8 cellular contexts compared by ENCODE assay signal in genomic region chr9:129885670-129886106, GRCh38. TPM values are rescaled to one million over a fixed set of nuclear protein-coding genes. Genes with fewer than 3 reads are reported as not detected.
DNase-seq lines count a peak whose midpoint lies in the region; ATAC-seq, FAIRE-seq and TF ChIP-seq lines count a peak whose summit lies in the region.

No MANE protein-coding gene starts in this region.

- peaks cover 74% of the 10 kb centered on the region for H3K4me1 ChIP-seq in CD4-positive, CD25-positive, alpha-beta regulatory T cell (ENCODE audit: control insufficient read depth, insufficient read depth, low read length, poor library complexity, severe bottlenecking)
- H3K4me1 ChIP-seq in pancreas (peaks cover 4 to 8% (median 6%) of the 10 kb centered on the region in 3 donors), thoracic aorta (ENCODE audit: control insufficient read depth in 1 of 2, low read depth in 2 of 2) (peaks cover 10 to 36% of the 10 kb centered on the region in 2 donors)

- peak overlapping the region; percentile 99 for H3K27ac ChIP-seq in CD4-positive, CD25-positive, alpha-beta regulatory T cell (ENCODE audit: insufficient read depth, low read length, poor library complexity, severe bottlenecking)
- H3K27ac ChIP-seq in pancreas (peak overlapping the region; percentile 23 to 74 (median 68)), thoracic aorta (peak overlapping the region; percentile 75 to 89)

- intact Hi-C loops in Right ventricle myocardium inferior (cut with DNase I): loop anchor here (1.0 to 5.0 kb wide), 4 partner anchors 77 to 352 kb away; partner anchors contain the start of gene GPR107
- intact Hi-C loops in pancreas (cut with DNase I): loop anchor here in 1 of 3 donors (10.0 kb wide), 2 partner anchors 179 to 349 kb away; no protein-coding TSS in a partner anchor

- ATAC-seq in CD4-positive, CD25-positive, alpha-beta regulatory T cell (ENCODE audit: low read depth in 2 of 2): peak; percentile 31 to 37
- ATAC-seq in GM21367 (IDR thresholded peaks at IDR 0.05; ENCODE audit: unreplicated experiment) (peak; percentile 22), Right ventricle myocardium inferior (peak; percentile 95), pancreas (peak; percentile 90 to 94 (median 90)), thoracic aorta (ENCODE audit: insufficient number of reproducible peaks, low FRiP score, low read depth) (peak; percentile 84)

- peak overlapping the region; percentile 99 to 100 (median 100) for H3K27ac Mint-ChIP-seq in CD4-positive, CD25-positive, alpha-beta regulatory T cell
- H3K27ac Mint-ChIP-seq in activated naive CD8-positive, alpha-beta T cell: peak overlapping the region; percentile 100

- H3K4me3 ChIP-seq in CD4-positive, CD25-positive, alpha-beta regulatory T cell (ENCODE audit: low read depth, low read length): peak overlapping the region; percentile 86
- H3K4me3 ChIP-seq in pancreas: peak overlapping the region; percentile 5 to 53 (median 34)
- peak overlapping the region; percentile 60 for H3K4me3 ChIP-seq in thoracic aorta

- no peaks in the 10 kb centered on the region for H3K36me3 ChIP-seq in CD4-positive, CD25-positive, alpha-beta regulatory T cell (ENCODE audit: control insufficient read depth, insufficient read depth, low read length)
- H3K36me3 ChIP-seq in pancreas (peaks cover 0 to 8% (median 0%) of the 10 kb centered on the region in 3 donors), thoracic aorta (peaks cover 8% of the 10 kb centered on the region)

- no peaks in the 10 kb centered on the region for H3K9me3 Mint-ChIP-seq in CD4-positive, CD25-positive, alpha-beta regulatory T cell
- H3K9me3 Mint-ChIP-seq in activated naive CD8-positive, alpha-beta T cell (ENCODE audit: low read depth): no peaks in the 10 kb centered on the region

- peaks cover 18% of the 10 kb centered on the region for H3K27me3 Mint-ChIP-seq in CD4-positive, CD25-positive, alpha-beta regulatory T cell
- H3K27me3 Mint-ChIP-seq in activated naive CD8-positive, alpha-beta T cell: no peaks in the 10 kb centered on the region

- no peak for FAIRE-seq in pancreas (lab: Jason Lieb, UNC)

- DNase-seq in CD4-positive, CD25-positive, alpha-beta regulatory T cell: peak; percentile 79 to 93 (median 81)
- peak; percentile 94 for DNase-seq in SKM-1 treated with dmso at 0.1 percent for 144 hours (lab: John Stamatoyannopoulos, UW; ENCODE audit: unreplicated experiment)
- peak; percentile 97 for DNase-seq in Right ventricle myocardium inferior (ENCODE audit: missing footprints)
- peak; percentile 87 to 96 (median 94) for DNase-seq in pancreas
- DNase-seq in thoracic aorta (ENCODE audit: low spot score): peak; percentile 79

- peaks cover 10% of the 10 kb centered on the region for H3K36me3 Mint-ChIP-seq in CD4-positive, CD25-positive, alpha-beta regulatory T cell
- H3K36me3 Mint-ChIP-seq in activated naive CD8-positive, alpha-beta T cell: peaks cover 6% of the 10 kb centered on the region

- WGBS in pancreas, 2 donors: 0 to 2% methylated on average over 27 of the region's 27 CpGs

- no peaks in the 10 kb centered on the region for H3K27me3 ChIP-seq in CD4-positive, CD25-positive, alpha-beta regulatory T cell (ENCODE audit: control insufficient read depth, insufficient read depth, low read length)
- H3K27me3 ChIP-seq in pancreas (no peaks in the 10 kb centered on the region), thoracic aorta (replicated peaks; ENCODE audit: insufficient read depth) (no peaks in the 10 kb centered on the region)

- H3K4me1 Mint-ChIP-seq in CD4-positive, CD25-positive, alpha-beta regulatory T cell: peaks cover 17 to 75% (median 40%) of the 10 kb centered on the region in 4 donors
- H3K4me1 Mint-ChIP-seq in activated naive CD8-positive, alpha-beta T cell (ENCODE audit: low read depth): peaks cover 62% of the 10 kb centered on the region

- peak overlapping the region; percentile 92 to 98 (median 92) for H3K4me3 Mint-ChIP-seq in CD4-positive, CD25-positive, alpha-beta regulatory T cell
- peak overlapping the region; percentile 91 for H3K4me3 Mint-ChIP-seq in activated naive CD8-positive, alpha-beta T cell

- TF ChIP-seq CTCF in LNCAP (IDR thresholded peaks at IDR 0.05): peak; percentile 91
- TF ChIP-seq CTCF in pancreas (IDR thresholded peaks at IDR 0.05): peak; percentile 77 to 94 (median 90)
- TF ChIP-seq CTCF in thoracic aorta (IDR thresholded peaks at IDR 0.05): peak; percentile 95

- no peaks in the 10 kb centered on the region for H3K9me3 ChIP-seq in CD4-positive, CD25-positive, alpha-beta regulatory T cell (ENCODE audit: control insufficient read depth in 2 of 2, low read length in 2 of 2)
- no peaks in the 10 kb centered on the region for H3K9me3 ChIP-seq in pancreas
- H3K9me3 ChIP-seq in thoracic aorta: no peaks in the 10 kb centered on the region

RNA-seq across cellular contexts. Expression of gene USP20, which starts 50.4 kb away (rescaled TPM):
- 116 TPM for total RNA-seq in CD4-positive, CD25-positive, alpha-beta regulatory T cell
- polyA plus RNA-seq in CD4-positive, CD25-positive, alpha-beta regulatory T cell: 10 to 100 TPM; 37.1 to 54.7 (median 46.9) TPM
- total RNA-seq in Right ventricle myocardium inferior (14.0 TPM), pancreas (10 to 100 TPM in 5 of 6 donors, 1 to 10 TPM in 1; 9.7 to 20.2 (median 13.1) TPM), thoracic aorta (10 to 100 TPM; 47.8 to 51.2 TPM)
- polyA plus RNA-seq in pancreas: 10 to 100 TPM; 38.8 to 54.8 TPM

RNA-seq across cellular contexts. Expression of gene C9orf78, which starts 50.6 kb away (rescaled TPM):
- total RNA-seq in CD4-positive, CD25-positive, alpha-beta regulatory T cell: 91.6 TPM
- polyA plus RNA-seq in CD4-positive, CD25-positive, alpha-beta regulatory T cell: 100 to 1,000 TPM; 155 to 196 (median 170) TPM
- total RNA-seq in Right ventricle myocardium inferior (32.0 TPM), pancreas (10 to 100 TPM; 16.3 to 22.4 (median 17.2) TPM), thoracic aorta (100 to 1,000 TPM in 1 of 2 donors, 10 to 100 TPM in 1; 47.8 to 140 TPM)
- polyA plus RNA-seq in pancreas: 10 to 100 TPM; 24.2 to 38.6 TPM

Comparison
In these comparisons a context has a peak if more than half of its experiments do, and no peak if none do; other contexts are left out.
1. Peak in every context shown above with its lines: DNase-seq, ATAC-seq, H3K4me3 ChIP-seq and H3K27ac ChIP-seq.
2. ATAC-seq: peak in every context shown above with its lines; median percentile 95 in Right ventricle myocardium inferior; 90 in pancreas; 84 in thoracic aorta; 34 in CD4-positive, CD25-positive, alpha-beta regulatory T cell; 22 in GM21367.
3. H3K4me3 ChIP-seq: peak in every context shown above with its lines; median percentile 86 in CD4-positive, CD25-positive, alpha-beta regulatory T cell; 60 in thoracic aorta; 34 in pancreas.